17 cellular contexts compared by ENCODE assay signal in the genomic region with DNA sequence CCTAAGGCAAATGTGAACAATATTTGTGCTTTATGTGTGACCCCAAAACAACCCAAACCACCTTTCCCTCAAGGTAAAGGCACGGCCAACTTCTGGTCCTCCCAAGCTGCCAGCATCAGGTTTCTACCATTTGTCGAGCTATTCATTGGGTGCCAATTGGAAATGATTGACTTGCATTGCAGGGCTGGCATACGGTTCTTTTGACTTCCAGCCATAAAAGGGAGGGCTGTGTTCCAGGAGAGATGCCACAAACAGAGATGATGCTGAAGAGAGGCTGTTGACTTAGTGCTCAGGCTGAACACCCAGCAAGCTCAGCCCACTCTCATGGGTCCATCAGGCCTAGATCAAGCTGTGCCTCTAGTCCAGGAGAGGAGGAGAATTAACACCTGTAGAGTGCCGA.
DNase-seq lines count a peak whose midpoint lies in the region; ATAC-seq, FAIRE-seq and TF ChIP-seq lines count a peak whose summit lies in the region.
"Had no signal": no experiment of that assay in that cellular context is flagged by ENCODE, and none has a peak within 500 bp of the region (broad histone marks: within the 10 kb centered on the region; RNA-seq: fewer than 3 reads in every experiment).

No MANE protein-coding gene starts in this region.

- in situ Hi-C loops in HepG2 (cut with HindIII; ENCODE audit: extremely low pct_ligation_motif_present, low pct_unique_long_range_greater_than_20kb), result no loop called here

- H3K79me2 ChIP-seq in hepatocyte (no peaks in the 10 kb centered on the region), HepG2 (ENCODE audit: insufficient read depth, low read length) (no peaks in the 10 kb centered on the region)

- peak overlapping the region; percentile 10 for H3K27ac Mint-ChIP-seq in CD8-positive, alpha-beta T cell
- H3K27ac Mint-ChIP-seq: B cell; CD4-positive, alpha-beta T cell had no signal

- CTCF ChIA-PET in CD8-positive, alpha-beta T cell (lab: Charles Lee), result no interaction called here
- CTCF ChIA-PET in HepG2 (lab: Yijun Ruan, JAX; ENCODE audit: low intra/inter-chr PET ratio, low total read pairs), result no interaction called here

- BruUV-seq in HepG2 (replicated peaks; lab: Mats Ljungman, UMichigan), result no TSS peak

- intact Hi-C loops in CD8-positive, alpha-beta T cell (cut with DNase I, micrococcal nuclease), result no loop called here
- intact Hi-C loops in HepG2 (cut with micrococcal nuclease; ENCODE audit: unreplicated experiment), result no loop called here

- TF ChIP-seq EP300 in HepG2 (IDR thresholded peaks at IDR 0.05; ENCODE audit: low read depth in 2 of 2, low read length in 2 of 2) (no peak), HepG2 (CRISPR knock-in tag; IDR thresholded peaks at IDR 0.05; ENCODE audit: borderline replicate concordance) (no peak)

- H3K9me2 ChIP-seq in hepatocyte (replicated peaks; ENCODE audit: insufficient read depth), result no peaks in the 10 kb centered on the region

- H3K4me3 Mint-ChIP-seq in CD8-positive, alpha-beta T cell, result no peak overlapping the region
- H3K4me3 Mint-ChIP-seq: B cell; CD4-positive, alpha-beta T cell had no signal

- H3K4me3 ChIP-seq in CD8-positive, alpha-beta T cell (ENCODE audit: low read depth, low read length), result no peak overlapping the region
- H3K4me3 ChIP-seq in hepatocyte (no peak overlapping the region), HepG2 (replicated peaks in 1 of 3; ENCODE audit: insufficient read depth in 1 of 3, low read depth in 2 of 3, low read length in 3 of 3) (no peak overlapping the region)
- H3K4me3 ChIP-seq: GM23248 had no signal

- 87% methylated on average over 4 of the region's 4 CpGs for WGBS in hepatocyte (ENCODE audit: low lambda C conversion rate, missing lambda C conversion rate)
- 2% methylated on average over 4 of the region's 4 CpGs for WGBS in HepG2 (ENCODE audit: low lambda C conversion rate)

- H3K4me1 ChIP-seq in CD8-positive, alpha-beta T cell (ENCODE audit: insufficient read depth, low read length), result no peaks in the 10 kb centered on the region
- H3K4me1 ChIP-seq in hepatocyte (ENCODE audit: insufficient read depth) (no peaks in the 10 kb centered on the region), HepG2 (ENCODE audit: insufficient read depth, low read length) (no peaks in the 10 kb centered on the region)

- H3K9me3 ChIP-seq in CD8-positive, alpha-beta T cell (ENCODE audit: low read length), result no peaks in the 10 kb centered on the region
- H3K9me3 ChIP-seq in hepatocyte (ENCODE audit: low read depth) (no peaks in the 10 kb centered on the region), HepG2 (ENCODE audit: low read length) (no peaks in the 10 kb centered on the region)

- no peaks in the 10 kb centered on the region for H3K36me3 ChIP-seq in CD8-positive, alpha-beta T cell (ENCODE audit: insufficient read depth, low read length)
- no peaks in the 10 kb centered on the region for H3K36me3 ChIP-seq in hepatocyte (replicated peaks; ENCODE audit: insufficient read depth, low read depth)
- no peaks in the 10 kb centered on the region for H3K36me3 ChIP-seq in HepG2 (replicated peaks in 1 of 2; ENCODE audit: control insufficient read depth in 1 of 2, insufficient read depth in 2 of 2, low read length in 2 of 2)

- no peak for FAIRE-seq in HepG2 (lab: Jason Lieb, UNC)
- FAIRE-seq: H54 had no signal

- H3K27me3 ChIP-seq in CD8-positive, alpha-beta T cell (ENCODE audit: insufficient read depth, low read length), result no peaks in the 10 kb centered on the region
- peaks cover under 1% of the 10 kb centered on the region for H3K27me3 ChIP-seq in hepatocyte
- H3K27me3 ChIP-seq in HepG2 (ENCODE audit: control insufficient read depth in 1 of 2, insufficient read depth in 2 of 2, low read length in 2 of 2), result no peaks in the 10 kb centered on the region

- TF ChIP-seq CTCF in CD8-positive, alpha-beta T cell (IDR thresholded peaks at IDR 0.05), result no peak
- no peak for TF ChIP-seq CTCF in hepatocyte (IDR thresholded peaks at IDR 0.05; ENCODE audit: poor library complexity)
- TF ChIP-seq CTCF in HepG2 (CRISPR knock-in tag; IDR thresholded peaks at IDR 0.05), result no peak

- POLR2A ChIA-PET in CD8-positive, alpha-beta T cell (lab: Charles Lee), result no interaction called here
- POLR2A ChIA-PET in HepG2 (lab: Yijun Ruan, JAX), result no interaction called here

- H4K20me1 ChIP-seq in hepatocyte (ENCODE audit: insufficient read depth, poor library complexity, severe bottlenecking) (no peaks in the 10 kb centered on the region), HepG2 (ENCODE audit: insufficient read depth, low read length) (no peaks in the 10 kb centered on the region)

- no peak overlapping the region for H3K4me2 ChIP-seq in hepatocyte
- no peak overlapping the region for H3K4me2 ChIP-seq in HepG2 (ENCODE audit: low read depth, low read length)
- H3K4me2 ChIP-seq: KMS-11 had no signal

- TF ChIP-seq RAD21 in HepG2 (CRISPR knock-in tag; IDR thresholded peaks at IDR 0.05), result no peak

- no peak for DNase-seq in CD8-positive, alpha-beta T cell
- DNase-seq in NCI-H1694 (lab: John Stamatoyannopoulos, UW) (peak; percentile 45), cerebellar cortex (ENCODE audit: low spot score) (peak; percentile 97), hepatocyte (ENCODE audit: low spot score) (no peak), HepG2 (ENCODE audit: low spot score) (no peak), GM03348 (ENCODE audit: low spot score) (no peak), NCI-H1105 treated with DMSO at 0.1 percent for 48 hours (lab: John Stamatoyannopoulos, UW) (no peak)
- DNase-seq: ACHN; CD4-positive, alpha-beta T cell; DMS79; GDM1; GM23248 had no signal

- no peaks in the 10 kb centered on the region for H3K4me1 Mint-ChIP-seq in CD8-positive, alpha-beta T cell (ENCODE audit: low read depth)
- H3K4me1 Mint-ChIP-seq: B cell had no signal

- no peak overlapping the region for H3K9ac ChIP-seq in HepG2 (ENCODE audit: insufficient read depth, low read depth, low read length)
- H3K9ac ChIP-seq: GM23248, KMS-11 had no signal

- no peak overlapping the region for H3K27ac ChIP-seq in CD8-positive, alpha-beta T cell (ENCODE audit: low read depth, low read length)
- H3K27ac ChIP-seq in hepatocyte (peak overlapping the region; percentile 22), HepG2 (ENCODE audit: extremely low read length, insufficient read depth, low read length) (no peak overlapping the region)
- H3K27ac ChIP-seq: GM23248, KMS-11 had no signal

- no peaks in the 10 kb centered on the region for H3K9me3 Mint-ChIP-seq in CD8-positive, alpha-beta T cell
- H3K9me3 Mint-ChIP-seq: CD4-positive, alpha-beta T cell had no signal

- H3K36me3 Mint-ChIP-seq in CD8-positive, alpha-beta T cell, result no peaks in the 10 kb centered on the region

- no peak for ATAC-seq in CD8-positive, alpha-beta T cell
- no peak for ATAC-seq in HepG2
- ATAC-seq in GM18511 (IDR thresholded peaks at IDR 0.05; ENCODE audit: unreplicated experiment), result no peak
- ATAC-seq: HCT116 had no signal

- no peak for TF ChIP-seq POLR2A in HepG2 (IDR thresholded peaks at IDR 0.05; ENCODE audit: insufficient read depth in 1 of 2, low read depth in 2 of 2, low read length in 2 of 2)

- H2AFZ ChIP-seq in hepatocyte (no peak overlapping the region), HepG2 (ENCODE audit: low read length) (no peak overlapping the region)
- H2AFZ ChIP-seq: GM23248 had no signal

- H3K27me3 Mint-ChIP-seq in CD8-positive, alpha-beta T cell (ENCODE audit: low read depth), result peaks cover 2% of the 10 kb centered on the region
- H3K27me3 Mint-ChIP-seq: CD4-positive, alpha-beta T cell had no signal

TF ChIP-seq in HepG2, 621 proteins besides CTCF, POLR2A, EP300 and RAD21 (continues in another document):
- TF ChIP-seq, protein P1, sequence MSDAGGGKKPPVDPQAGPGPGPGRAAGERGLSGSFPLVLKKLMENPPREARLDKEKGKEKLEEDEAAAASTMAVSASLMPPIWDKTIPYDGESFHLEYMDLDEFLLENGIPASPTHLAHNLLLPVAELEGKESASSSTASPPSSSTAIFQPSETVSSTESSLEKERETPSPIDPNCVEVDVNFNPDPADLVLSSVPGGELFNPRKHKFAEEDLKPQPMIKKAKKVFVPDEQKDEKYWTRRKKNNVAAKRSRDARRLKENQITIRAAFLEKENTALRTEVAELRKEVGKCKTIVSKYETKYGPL (CRISPR knock-in tag; IDR thresholded peaks at IDR 0.05), result no peak
- TF ChIP-seq XRCC5 (optimal IDR thresholded peaks at IDR 0.05; ENCODE audit: low read length) (no peak), SP4 (CRISPR knock-in tag; IDR thresholded peaks at IDR 0.05) (no peak), DNMT3B (CRISPR knock-in tag; conservative IDR thresholded peaks at IDR 0.05) (no peak)
- TF ChIP-seq, protein P2, sequence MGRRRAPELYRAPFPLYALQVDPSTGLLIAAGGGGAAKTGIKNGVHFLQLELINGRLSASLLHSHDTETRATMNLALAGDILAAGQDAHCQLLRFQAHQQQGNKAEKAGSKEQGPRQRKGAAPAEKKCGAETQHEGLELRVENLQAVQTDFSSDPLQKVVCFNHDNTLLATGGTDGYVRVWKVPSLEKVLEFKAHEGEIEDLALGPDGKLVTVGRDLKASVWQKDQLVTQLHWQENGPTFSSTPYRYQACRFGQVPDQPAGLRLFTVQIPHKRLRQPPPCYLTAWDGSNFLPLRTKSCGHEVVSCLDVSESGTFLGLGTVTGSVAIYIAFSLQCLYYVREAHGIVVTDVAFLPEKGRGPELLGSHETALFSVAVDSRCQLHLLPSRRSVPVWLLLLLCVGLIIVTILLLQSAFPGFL (CRISPR knock-in tag; IDR thresholded peaks at IDR 0.05), result no peak
- TF ChIP-seq, protein P3, sequence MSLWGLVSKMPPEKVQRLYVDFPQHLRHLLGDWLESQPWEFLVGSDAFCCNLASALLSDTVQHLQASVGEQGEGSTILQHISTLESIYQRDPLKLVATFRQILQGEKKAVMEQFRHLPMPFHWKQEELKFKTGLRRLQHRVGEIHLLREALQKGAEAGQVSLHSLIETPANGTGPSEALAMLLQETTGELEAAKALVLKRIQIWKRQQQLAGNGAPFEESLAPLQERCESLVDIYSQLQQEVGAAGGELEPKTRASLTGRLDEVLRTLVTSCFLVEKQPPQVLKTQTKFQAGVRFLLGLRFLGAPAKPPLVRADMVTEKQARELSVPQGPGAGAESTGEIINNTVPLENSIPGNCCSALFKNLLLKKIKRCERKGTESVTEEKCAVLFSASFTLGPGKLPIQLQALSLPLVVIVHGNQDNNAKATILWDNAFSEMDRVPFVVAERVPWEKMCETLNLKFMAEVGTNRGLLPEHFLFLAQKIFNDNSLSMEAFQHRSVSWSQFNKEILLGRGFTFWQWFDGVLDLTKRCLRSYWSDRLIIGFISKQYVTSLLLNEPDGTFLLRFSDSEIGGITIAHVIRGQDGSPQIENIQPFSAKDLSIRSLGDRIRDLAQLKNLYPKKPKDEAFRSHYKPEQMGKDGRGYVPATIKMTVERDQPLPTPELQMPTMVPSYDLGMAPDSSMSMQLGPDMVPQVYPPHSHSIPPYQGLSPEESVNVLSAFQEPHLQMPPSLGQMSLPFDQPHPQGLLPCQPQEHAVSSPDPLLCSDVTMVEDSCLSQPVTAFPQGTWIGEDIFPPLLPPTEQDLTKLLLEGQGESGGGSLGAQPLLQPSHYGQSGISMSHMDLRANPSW (CRISPR knock-in tag; IDR thresholded peaks at IDR 0.05; ENCODE audit: borderline replicate concordance), result no peak

Comparison
In these comparisons a context has a peak if more than half of its experiments do, and no peak if none do; other contexts are left out.
1. DNase-seq: peak in NCI-H1694 (single experiment) and cerebellar cortex (single experiment); none in CD8-positive, alpha-beta T cell (0 of 7), hepatocyte (single experiment), HepG2 (single experiment), GM03348 (single experiment) and NCI-H1105 treated with DMSO at 0.1 percent for 48 hours (single experiment).